20 cellular contexts compared by ENCODE assay signal in genomic region chr1:51675177-51675780, GRCh38.
"Had no signal": no experiment of that assay in that cellular context is flagged by ENCODE, and none has a peak within 500 bp of the region (broad histone marks: within the 10 kb centered on the region; RNA-seq: fewer than 3 reads in every experiment).

No MANE protein-coding gene starts in this region.

- H3K27me3 ChIP-seq: heart left ventricle, neutrophil, right atrium auricular region, tibial nerve, vagina had no signal

- H3K9ac ChIP-seq: parathyroid adenoma had no signal

- H3K27ac ChIP-seq: coronary artery, heart left ventricle, neutrophil, parathyroid adenoma, right atrium auricular region, skin epidermis, tibial nerve, vagina had no signal

- H3K4me3 ChIP-seq: coronary artery, heart left ventricle, right atrium auricular region, skin epidermis, tibial nerve, vagina had no signal

- H3K9me3 ChIP-seq: heart left ventricle, neutrophil, right atrium auricular region, tibial nerve, vagina had no signal

- ATAC-seq: heart left ventricle, left lobe of liver, natural killer cell, T-helper 17 cell had no signal

- H3K36me3 ChIP-seq: neutrophil, right atrium auricular region, tibial nerve, vagina had no signal

- H2AFZ ChIP-seq: parathyroid adenoma had no signal

- H3K4me1 ChIP-seq: parathyroid adenoma had no signal

- DNase-seq: activated B cell treated with CpG ODN at 0.5 μM for 24 hours; activated CD4-positive, alpha-beta T cell treated with anti-CD3 and anti-CD28 coated beads for 48 hours; activated CD8-positive, alpha-beta memory T cell treated with anti-CD3 and anti-CD28 coated beads, Interleukin-2, amount 50 U/mL, for 48 hours; activated naive CD4-positive, alpha-beta T cell; activated naive CD8-positive, alpha-beta T cell treated with anti-CD3 and anti-CD28 coated beads, Interleukin-2, amount 10 ng/mL, durations not matched to agents 7 days and 5 days; heart left ventricle; natural killer cell; stimulated activated CD4-positive, alpha-beta T cell treated with anti-CD3 and anti-CD28 coated beads, Interleukin-4, amount 100 ng/mL, for 4 hours; stimulated activated CD8-positive, alpha-beta memory T cell treated with anti-CD3 and anti-CD28 coated beads, Interleukin-4, amount 100 ng/mL, for 48 hours; stimulated activated naive CD4-positive, alpha-beta T cell treated with Interleukin-2 at 50 U/mL for 16 hours; substantia nigra; T-helper 17 cell had no signal
